9 cellular contexts compared by ENCODE assay signal in the genomic region with DNA sequence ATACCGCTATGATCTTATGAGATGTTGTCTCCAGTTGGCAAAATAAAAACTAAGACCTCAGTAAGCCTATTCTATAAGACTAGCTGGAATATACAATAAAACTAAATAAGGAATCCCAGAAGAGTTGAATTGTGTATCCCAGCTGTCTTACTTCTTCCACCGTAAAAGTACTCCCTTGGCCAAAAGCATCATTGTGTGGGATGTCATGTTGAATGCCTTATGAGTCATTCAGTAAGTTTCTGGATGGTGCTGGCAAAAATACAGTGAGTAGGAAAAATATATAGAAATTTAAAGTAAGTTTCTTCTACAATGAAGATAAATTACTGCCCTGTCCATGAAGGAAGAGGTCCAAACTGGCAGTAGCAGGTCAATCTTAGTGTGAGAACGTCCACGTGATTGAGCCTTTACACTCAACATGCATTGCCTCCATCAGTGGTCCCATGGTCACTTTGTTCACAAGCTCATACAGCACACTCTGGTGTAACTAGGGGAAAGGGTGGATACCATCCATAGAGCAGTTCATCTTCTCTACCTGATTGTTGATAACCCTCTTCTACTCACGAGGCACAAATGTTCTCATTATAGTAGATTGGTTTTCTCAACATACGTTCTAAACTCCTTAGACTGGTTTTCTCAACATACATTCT. TPM values are rescaled to one million over a fixed set of nuclear protein-coding genes. Genes with fewer than 3 reads are reported as not detected.
DNase-seq lines count a peak whose midpoint lies in the region; FAIRE-seq and TF ChIP-seq lines count a peak whose summit lies in the region.
"Had no signal": no experiment of that assay in that cellular context is flagged by ENCODE, and none has a peak within 500 bp of the region (broad histone marks: within the 10 kb centered on the region; RNA-seq: fewer than 3 reads in every experiment).

No MANE protein-coding gene starts in this region.

- H3K4me1 Mint-ChIP-seq in CD8-positive, alpha-beta memory T cell: peaks cover 48 to 73% (median 70%) of the 10 kb centered on the region in 3 donors
- peaks cover 54% of the 10 kb centered on the region for H3K4me1 Mint-ChIP-seq in activated CD4-positive, alpha-beta memory T cell treated with anti-CD3 and anti-CD28 coated beads, Interleukin-2, amount 10 ng/mL, durations not matched to agents 7 days and 5 days

- H3K4me3 ChIP-seq in CD8-positive, alpha-beta memory T cell (ENCODE audit: low read length): peak overlapping the region; percentile 9

- FAIRE-seq in H54 (lab: Jason Lieb, UNC): no peak

- TF ChIP-seq POLR2A in H54 (IDR thresholded peaks at IDR 0.05; ENCODE audit: low read depth, low read length): no peak

- peaks cover 0 to 2% of the 10 kb centered on the region in 2 donors for H3K27me3 Mint-ChIP-seq in CD8-positive, alpha-beta memory T cell
- peaks cover 26% of the 10 kb centered on the region for H3K27me3 Mint-ChIP-seq in activated CD4-positive, alpha-beta memory T cell treated with anti-CD3 and anti-CD28 coated beads, Interleukin-2, amount 10 ng/mL, durations not matched to agents 7 days and 5 days

- peak overlapping the region; percentile 35 for H3K27ac ChIP-seq in CD8-positive, alpha-beta memory T cell (ENCODE audit: low read depth, low read length)
- H3K27ac ChIP-seq: VCaP had no signal

- no peaks in the 10 kb centered on the region for H3K9me3 ChIP-seq in CD8-positive, alpha-beta memory T cell (ENCODE audit: low read length)

- H3K4me1 ChIP-seq in CD8-positive, alpha-beta memory T cell (ENCODE audit: insufficient read depth, low read length): peaks cover 46% of the 10 kb centered on the region

- H3K36me3 Mint-ChIP-seq in CD8-positive, alpha-beta memory T cell: no peaks in the 10 kb centered on the region
- H3K36me3 Mint-ChIP-seq in activated CD4-positive, alpha-beta memory T cell treated with anti-CD3 and anti-CD28 coated beads, Interleukin-2, amount 10 ng/mL, durations not matched to agents 7 days and 5 days (ENCODE audit: low read depth): peaks cover 20% of the 10 kb centered on the region

- no peak for DNase-seq in CD8-positive, alpha-beta memory T cell
- DNase-seq in H54 (ENCODE audit: insufficient read length, low spot score): peak; percentile 23
- no peak for DNase-seq in activated CD4-positive, alpha-beta memory T cell treated with anti-CD3 and anti-CD28 coated beads, Interleukin-2, amount 10 ng/mL, durations not matched to agents 7 days and 5 days
- DNase-seq in inferior parietal cortex (ENCODE audit: extremely low spot score): peak; percentile 47
- DNase-seq in cerebellum (ENCODE audit: low spot score): no peak
- DNase-seq in SIG-M5 (lab: John Stamatoyannopoulos, UW): no peak
- DNase-seq in DMS79 treated with DMSO at 0.1 percent for 48 hours (lab: John Stamatoyannopoulos, UW): no peak
- DNase-seq in NCI-H187 (lab: John Stamatoyannopoulos, UW): no peak

- H3K27me3 ChIP-seq in CD8-positive, alpha-beta memory T cell (ENCODE audit: insufficient read depth, low read length, poor library complexity, severe bottlenecking): no peaks in the 10 kb centered on the region

- H3K27ac Mint-ChIP-seq in CD8-positive, alpha-beta memory T cell: peak overlapping the region; percentile 80 to 95 (median 93)
- peak overlapping the region; percentile 91 for H3K27ac Mint-ChIP-seq in activated CD4-positive, alpha-beta memory T cell treated with anti-CD3 and anti-CD28 coated beads, Interleukin-2, amount 10 ng/mL, durations not matched to agents 7 days and 5 days

- H3K4me3 Mint-ChIP-seq in CD8-positive, alpha-beta memory T cell: peak overlapping the region; percentile 12 to 89 (median 52)
- H3K4me3 Mint-ChIP-seq in activated CD4-positive, alpha-beta memory T cell treated with anti-CD3 and anti-CD28 coated beads, Interleukin-2, amount 10 ng/mL, durations not matched to agents 7 days and 5 days: peak overlapping the region; percentile 6

- H3K36me3 ChIP-seq in CD8-positive, alpha-beta memory T cell (ENCODE audit: insufficient read depth, low read length): no peaks in the 10 kb centered on the region

- H3K9me3 Mint-ChIP-seq in CD8-positive, alpha-beta memory T cell: peaks cover 2 to 11% (median 7%) of the 10 kb centered on the region in 5 donors
- peaks cover 3% of the 10 kb centered on the region for H3K9me3 Mint-ChIP-seq in activated CD4-positive, alpha-beta memory T cell treated with anti-CD3 and anti-CD28 coated beads, Interleukin-2, amount 10 ng/mL, durations not matched to agents 7 days and 5 days

- POLR2A ChIA-PET in CD8-positive, alpha-beta memory T cell (lab: Charles Lee): interaction anchor here (0.6 to 4.7 kb wide), 9 partner anchors 13 to 819 kb away, joined by 3 to 63 read pairs (median 4); a partner anchor contains a TSS
- POLR2A ChIA-PET in activated CD4-positive, alpha-beta memory T cell treated with anti-CD3 and anti-CD28 coated beads, Interleukin-2, amount 10 ng/mL, durations not matched to agents 7 days and 5 days (lab: Charles Lee): interaction anchor here (0.6 to 4.8 kb wide), 18 partner anchors 7 to 454 kb away, joined by 3 to 103 read pairs (median 3); a partner anchor contains a TSS

- CTCF ChIA-PET in CD8-positive, alpha-beta memory T cell (lab: Charles Lee): interaction anchor here (0.8 to 3.7 kb wide), 9 partner anchors 10 to 154 kb away, joined by 3 to 30 read pairs (median 5); a partner anchor contains a TSS
- CTCF ChIA-PET in activated CD4-positive, alpha-beta memory T cell treated with anti-CD3 and anti-CD28 coated beads, Interleukin-2, amount 10 ng/mL, durations not matched to agents 7 days and 5 days (lab: Charles Lee): interaction anchor here (0.8 to 2.2 kb wide), 9 partner anchors 13 to 399 kb away, joined by 3 to 24 read pairs (median 4); a partner anchor contains a TSS

RNA-seq across cellular contexts. Expression of a gene that starts 13.7 kb away (rescaled TPM):
- 10 to 100 TPM; 11.8 to 12.0 TPM for total RNA-seq in CD8-positive, alpha-beta memory T cell
- 6.4 TPM for polyA plus RNA-seq in CD8-positive, alpha-beta memory T cell
- 10 to 100 TPM; 16.2 to 16.9 TPM for total RNA-seq in activated CD4-positive, alpha-beta memory T cell treated with anti-CD3 and anti-CD28 coated beads, Interleukin-2, amount 10 ng/mL, durations not matched to agents 7 days and 5 days
- 25.0 TPM for total RNA-seq in cerebellum

RNA-seq across cellular contexts. Expression of a gene that starts 44.2 kb away (rescaled TPM):
- total RNA-seq in CD8-positive, alpha-beta memory T cell: 10 to 100 TPM; 35.8 to 36.4 TPM
- polyA plus RNA-seq in CD8-positive, alpha-beta memory T cell: 28.2 TPM
- total RNA-seq in activated CD4-positive, alpha-beta memory T cell treated with anti-CD3 and anti-CD28 coated beads, Interleukin-2, amount 10 ng/mL, durations not matched to agents 7 days and 5 days: 10 to 100 TPM; 46.8 to 49.8 TPM
- 23.6 TPM for total RNA-seq in cerebellum

Comparison
In these comparisons a context has a peak if more than half of its experiments do, and no peak if none do; other contexts are left out.
1. DNase-seq: peak in H54 (single experiment) and inferior parietal cortex (single experiment); none in CD8-positive, alpha-beta memory T cell (0 of 5), activated CD4-positive, alpha-beta memory T cell treated with anti-CD3 and anti-CD28 coated beads, Interleukin-2, amount 10 ng/mL, durations not matched to agents 7 days and 5 days (single experiment), cerebellum (single experiment), SIG-M5 (single experiment), DMS79 treated with DMSO at 0.1 percent for 48 hours (single experiment) and NCI-H187 (0 of 2).